Comparison of ENCODE assay signal across 13 cellular contexts in the genomic region with DNA sequence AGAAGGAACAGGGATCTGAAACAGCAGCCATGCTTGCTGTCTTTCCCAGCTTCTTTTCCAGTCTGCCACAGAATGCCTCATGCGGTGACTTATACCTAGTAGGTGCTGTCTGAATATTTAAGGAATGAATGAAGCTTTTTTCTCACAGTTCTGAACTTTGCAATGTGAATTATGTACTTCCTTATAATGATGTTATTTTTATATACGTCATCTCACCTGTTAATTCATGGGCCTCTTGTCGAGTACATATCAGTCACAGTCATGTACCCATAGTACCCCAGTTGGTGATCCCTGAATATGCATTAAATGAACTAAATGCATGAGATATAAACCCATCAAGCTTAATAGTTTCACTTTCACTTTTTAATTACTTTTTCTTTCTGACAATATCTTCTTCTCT.
DNase-seq lines count a peak whose midpoint lies in the region; ATAC-seq, FAIRE-seq and TF ChIP-seq lines count a peak whose summit lies in the region.
"Had no signal": no experiment of that assay in that cellular context is flagged by ENCODE, and none has a peak within 500 bp of the region (broad histone marks: within the 10 kb centered on the region; RNA-seq: fewer than 3 reads in every experiment).

No MANE protein-coding gene starts in this region.

- peak overlapping the region; percentile 26 for H3K4me2 ChIP-seq in BLaER1
- H3K4me2 ChIP-seq in astrocyte (ENCODE audit: low read length), result no peak overlapping the region

- H3K9me3 ChIP-seq in BLaER1 (no peaks in the 10 kb centered on the region), astrocyte (ENCODE audit: insufficient read depth, low read depth, low read length) (no peaks in the 10 kb centered on the region)

- TF ChIP-seq POLR2A in lower leg skin (IDR thresholded peaks at IDR 0.05), result no peak

- H3K9ac ChIP-seq in BLaER1 (no peak overlapping the region), astrocyte (ENCODE audit: low read length) (no peak overlapping the region)

- H3K4me1 Mint-ChIP-seq in astrocyte (ENCODE audit: low read depth, unreplicated experiment) (peaks cover 12% of the 10 kb centered on the region), memory B cell (peaks cover 21% of the 10 kb centered on the region)

- peaks cover 11% of the 10 kb centered on the region for H3K4me1 ChIP-seq in BLaER1
- H3K4me1 ChIP-seq in astrocyte (ENCODE audit: insufficient read depth, low read length), result no peaks in the 10 kb centered on the region

- WGBS in lower leg skin, 2 donors, result 83 to 87% methylated on average over 3 of the region's 3 CpGs

- intact Hi-C loops in lower leg skin (cut with DNase I; ENCODE audit: low total_unique reads), result no loop called here

- no peak overlapping the region for H2AFZ ChIP-seq in astrocyte (ENCODE audit: low read depth, low read length)

- H3K4me3 Mint-ChIP-seq in astrocyte (ENCODE audit: unreplicated experiment), result no peak overlapping the region
- peak overlapping the region; percentile 39 for H3K4me3 Mint-ChIP-seq in memory B cell

- H3K4me3 ChIP-seq in BLaER1 (no peak overlapping the region), astrocyte (ENCODE audit: insufficient read depth, low read depth, low read length) (no peak overlapping the region), lower leg skin (ENCODE audit: low read depth, poor library complexity, severe bottlenecking) (no peak overlapping the region)
- H3K4me3 ChIP-seq: SK-N-MC had no signal

- peak; percentile 31 for DNase-seq in HT1080 (ENCODE audit: low read depth)
- DNase-seq in astrocyte (ENCODE audit: low read depth), result no peak
- no peak for DNase-seq in memory B cell (ENCODE audit: low spot score in 2 of 2)
- no peak for DNase-seq in lower leg skin (ENCODE audit: low spot score in 2 of 2)
- DNase-seq: MM.1S; NCI-H1105; NCI-H187; NCI-H69; NK-92 treated with Interleukin-12 subunit alpha and Interleukin-12 subunit beta, amount 100 ng/mL, for 24 hours had no signal

- H3K79me2 ChIP-seq in astrocyte (ENCODE audit: insufficient read depth, low read length), result no peaks in the 10 kb centered on the region

- H3K27me3 Mint-ChIP-seq in astrocyte (ENCODE audit: low read depth, unreplicated experiment), result no peaks in the 10 kb centered on the region
- H3K27me3 Mint-ChIP-seq in memory B cell, result no peaks in the 10 kb centered on the region

- H4K20me1 ChIP-seq in BLaER1 (no peaks in the 10 kb centered on the region), astrocyte (ENCODE audit: insufficient read depth, low read length) (no peaks in the 10 kb centered on the region)

- peak; percentile 52 for ATAC-seq in memory B cell (ENCODE audit: low read depth)
- ATAC-seq in GM19463 (IDR thresholded peaks at IDR 0.05; ENCODE audit: unreplicated experiment), result no peak
- ATAC-seq in GM21576 (IDR thresholded peaks at IDR 0.05; ENCODE audit: unreplicated experiment), result no peak

- TF ChIP-seq CTCF in astrocyte (IDR thresholded peaks at IDR 0.05; ENCODE audit: insufficient read depth, low read depth, low read length) (no peak), lower leg skin (IDR thresholded peaks at IDR 0.05) (no peak)

- no peak for FAIRE-seq in astrocyte (lab: Jason Lieb, UNC)

- peak overlapping the region; percentile 13 for H3K27ac Mint-ChIP-seq in astrocyte (ENCODE audit: unreplicated experiment)
- peak overlapping the region; percentile 46 for H3K27ac Mint-ChIP-seq in memory B cell

- no peaks in the 10 kb centered on the region for H3K9me3 Mint-ChIP-seq in astrocyte (ENCODE audit: unreplicated experiment)
- no peaks in the 10 kb centered on the region for H3K9me3 Mint-ChIP-seq in memory B cell

- H3K36me3 Mint-ChIP-seq in astrocyte (ENCODE audit: low read depth, unreplicated experiment) (no peaks in the 10 kb centered on the region), memory B cell (no peaks in the 10 kb centered on the region)

- H3K36me3 ChIP-seq in BLaER1, result no peaks in the 10 kb centered on the region
- no peaks in the 10 kb centered on the region for H3K36me3 ChIP-seq in astrocyte (ENCODE audit: insufficient read depth, low read length)

- H3K27ac ChIP-seq in BLaER1 (no peak overlapping the region), astrocyte (ENCODE audit: low read depth, low read length) (no peak overlapping the region)
- H3K27ac ChIP-seq: SK-N-MC had no signal

- H3K27me3 ChIP-seq in BLaER1 (no peaks in the 10 kb centered on the region), astrocyte (ENCODE audit: insufficient read depth, low read length) (no peaks in the 10 kb centered on the region)
